ENCODE assay signal across 1 cellular context in genomic region chr20:38144608-38145093, GRCh38.
TF ChIP-seq lines count a peak whose summit lies in the region.

No MANE protein-coding gene starts in this region.

TF ChIP-seq in K562, 482 proteins besides CTCF, POLR2A, EP300 and RAD21 (continued from another document):
- 0 out of 2 replicates have a peak, but pooled peaks have one; percentile 18 for TF ChIP-seq POLR2G (IDR thresholded peaks at IDR 0.05; ENCODE audit: low read depth, low read length)
